In genomic region chr1:15951341-15952153, GRCh38 we compare ENCODE assay signal across 9 cellular contexts. TPM values are rescaled to one million over a fixed set of nuclear protein-coding genes. Genes with fewer than 3 reads are reported as not detected.
A peak's percentile ranks its signal among the peaks of the same experiment; 100 is the strongest.
DNase-seq lines count a peak whose midpoint lies in the region; ATAC-seq and TF ChIP-seq lines count a peak whose summit lies in the region.
"Had no signal": no experiment of that assay in that cellular context is flagged by ENCODE, and none has a peak within 500 bp of the region (broad histone marks: within the 10 kb centered on the region; RNA-seq: fewer than 3 reads in every experiment).

No MANE protein-coding gene starts in this region.

- no peaks in the 10 kb centered on the region for H3K27me3 ChIP-seq in heart right ventricle
- H3K27me3 ChIP-seq in naive thymus-derived CD4-positive, alpha-beta T cell (ENCODE audit: control insufficient read depth in 2 of 2, insufficient read depth in 2 of 2, low read length in 2 of 2) = no peaks in the 10 kb centered on the region
- no peaks in the 10 kb centered on the region for H3K27me3 ChIP-seq in uterus

- H3K4me1 Mint-ChIP-seq in naive thymus-derived CD4-positive, alpha-beta T cell = peaks cover 46 to 82% (median 69%) of the 10 kb centered on the region in 7 donors

- H3K9me3 ChIP-seq in heart right ventricle (no peaks in the 10 kb centered on the region), uterus (no peaks in the 10 kb centered on the region)
- H3K9me3 ChIP-seq in naive thymus-derived CD4-positive, alpha-beta T cell (ENCODE audit: control insufficient read depth in 2 of 3, low read length in 3 of 3) = no peaks in the 10 kb centered on the region
- H3K9me3 ChIP-seq: Caco-2 had no signal

- DNase-seq in heart right ventricle = no peak
- no peak for DNase-seq in Right ventricle myocardium inferior (ENCODE audit: missing footprints)
- DNase-seq in naive thymus-derived CD4-positive, alpha-beta T cell = peak in 1 of 9 donors; percentile 43
- DNase-seq in uterus = no peak
- DNase-seq in nucleus accumbens (lab: John Stamatoyannopoulos, UW) = no peak
- no peak for DNase-seq in hepatic stellate cell (ENCODE audit: low spot score)
- DNase-seq: Caco-2 had no signal

- TF ChIP-seq CTCF in heart right ventricle (IDR thresholded peaks at IDR 0.05) (no peak), uterus (IDR thresholded peaks at IDR 0.05) (no peak)

- peaks cover 0 to 20% (median 15%) of the 10 kb centered on the region in 9 donors for H3K36me3 ChIP-seq in heart right ventricle
- peaks cover 0 to 28% (median 0%) of the 10 kb centered on the region in 3 experiments for H3K36me3 ChIP-seq in naive thymus-derived CD4-positive, alpha-beta T cell (ENCODE audit: control insufficient read depth in 2 of 3, insufficient read depth in 3 of 3, low read length in 3 of 3)
- no peaks in the 10 kb centered on the region for H3K36me3 ChIP-seq in uterus

- intact Hi-C loops in heart right ventricle (cut with DNase I) (no loop called here), Right ventricle myocardium inferior (cut with DNase I) (no loop called here), uterus (cut with DNase I; ENCODE audit: low total_unique reads) (no loop called here)
- intact Hi-C loops in naive thymus-derived CD4-positive, alpha-beta T cell (cut with micrococcal nuclease) = no loop called here

- peaks cover 43 to 88% (median 77%) of the 10 kb centered on the region in 9 donors for H3K4me1 ChIP-seq in heart right ventricle
- H3K4me1 ChIP-seq in naive thymus-derived CD4-positive, alpha-beta T cell (ENCODE audit: control insufficient read depth in 2 of 2, insufficient read depth in 2 of 2, low read length in 2 of 2) = peaks cover 35 to 51% of the 10 kb centered on the region in 2 donors
- H3K4me1 ChIP-seq in uterus = peaks cover 8 to 39% of the 10 kb centered on the region in 2 donors

- no peaks in the 10 kb centered on the region for H3K9me3 Mint-ChIP-seq in naive thymus-derived CD4-positive, alpha-beta T cell

- POLR2A ChIA-PET in naive thymus-derived CD4-positive, alpha-beta T cell (lab: Charles Lee) = interaction anchor here (0.5 to 1.3 kb wide), 2 partner anchors 24 to 358 kb away, joined by 3 to 4 read pairs; partner anchors contain the start of gene ZBTB17

- H3K27ac Mint-ChIP-seq in naive thymus-derived CD4-positive, alpha-beta T cell = peak overlapping the region; percentile 75 to 92 (median 87)

- TF ChIP-seq POLR2A in uterus (IDR thresholded peaks at IDR 0.05) = no peak

- CTCF ChIA-PET in naive thymus-derived CD4-positive, alpha-beta T cell (lab: Charles Lee) = interaction anchor here (0.6 kb wide), 1 partner anchor 557 kb away, joined by 3 read pairs; no protein-coding TSS in a partner anchor

- 72 to 73% methylated on average over 23 of the region's 23 CpGs for WGBS in heart right ventricle, 2 donors

- H3K27me3 Mint-ChIP-seq in naive thymus-derived CD4-positive, alpha-beta T cell = no peaks in the 10 kb centered on the region

- ATAC-seq in heart right ventricle = no peak
- ATAC-seq in Right ventricle myocardium inferior = no peak
- ATAC-seq in naive thymus-derived CD4-positive, alpha-beta T cell = no peak
- ATAC-seq in GM19035 (IDR thresholded peaks at IDR 0.05; ENCODE audit: unreplicated experiment) = no peak

- peaks cover under 1 to 24% (median 5%) of the 10 kb centered on the region in 5 donors for H3K36me3 Mint-ChIP-seq in naive thymus-derived CD4-positive, alpha-beta T cell

- no peak overlapping the region for H3K4me3 ChIP-seq in heart right ventricle
- H3K4me3 ChIP-seq in naive thymus-derived CD4-positive, alpha-beta T cell (ENCODE audit: low read length) = no peak overlapping the region
- H3K4me3 ChIP-seq in uterus = peak overlapping the region in 1 of 2 donors; percentile 1

- H3K4me3 Mint-ChIP-seq in naive thymus-derived CD4-positive, alpha-beta T cell = peak overlapping the region in 6 of 10 donors; percentile 18 to 68 (median 51)

- peak overlapping the region in 6 of 10 donors; percentile 87 to 94 (median 90) for H3K27ac ChIP-seq in heart right ventricle
- peak overlapping the region; percentile 90 for H3K27ac ChIP-seq in angular gyrus (ENCODE audit: low read depth, low read length)
- peak overlapping the region; percentile 28 for H3K27ac ChIP-seq in naive thymus-derived CD4-positive, alpha-beta T cell (ENCODE audit: low read depth, low read length)
- peak overlapping the region; percentile 96 to 97 for H3K27ac ChIP-seq in uterus

RNA-seq across cellular contexts. Expression of gene ZBTB17, which starts 24.4 kb away (rescaled TPM):
- total RNA-seq in heart right ventricle (10 to 100 TPM; 16.4 to 25.0 (median 20.4) TPM), Right ventricle myocardium inferior (23.4 TPM), uterus (100 to 1,000 TPM in 1 of 4 donors, 10 to 100 TPM in 3; 21.3 to 120 (median 70.0) TPM)
- 10 to 100 TPM; 27.3 to 54.9 TPM for polyA plus RNA-seq in heart right ventricle
- 10 to 100 TPM; 47.3 to 85.1 (median 65.0) TPM for total RNA-seq in naive thymus-derived CD4-positive, alpha-beta T cell
- 10 to 100 TPM; 11.2 to 33.7 TPM for polyA plus RNA-seq in naive thymus-derived CD4-positive, alpha-beta T cell

RNA-seq across cellular contexts. Expression of gene SRARP, which starts 52.5 kb away (rescaled TPM):
- total RNA-seq in heart right ventricle (under 1 TPM in 5 of 10 donors, not detected in 5; 0.15 to 0.79 (median 0.28) TPM), Right ventricle myocardium inferior (0.41 TPM), uterus (not detected)
- under 1 TPM; 0.35 to 0.95 TPM for polyA plus RNA-seq in heart right ventricle
- total RNA-seq in naive thymus-derived CD4-positive, alpha-beta T cell = not detected
- not detected for polyA plus RNA-seq in naive thymus-derived CD4-positive, alpha-beta T cell

Comparison
In these comparisons a context has a peak if more than half of its experiments do, and no peak if none do; other contexts are left out.
1. H3K27ac ChIP-seq: peak in every context shown above with its lines; median percentile 96 in uterus; 90 in heart right ventricle; 90 in angular gyrus; 28 in naive thymus-derived CD4-positive, alpha-beta T cell.